In genomic region chr17:80940171-80941123, GRCh38 we compare ENCODE assay signal across 19 cellular contexts. TPM values are rescaled to one million over a fixed set of nuclear protein-coding genes. Genes with fewer than 3 reads are reported as not detected.
DNase-seq lines count a peak whose midpoint lies in the region; ATAC-seq, FAIRE-seq and TF ChIP-seq lines count a peak whose summit lies in the region.
"Had no signal": no experiment of that assay in that cellular context is flagged by ENCODE, and none has a peak within 500 bp of the region (broad histone marks: within the 10 kb centered on the region; RNA-seq: fewer than 3 reads in every experiment).

No MANE protein-coding gene starts in this region.

- H3K4me1 Mint-ChIP-seq in WTC11 = no peaks in the 10 kb centered on the region

- H3K4me2 ChIP-seq in osteoblast (ENCODE audit: insufficient read depth, low read length) = no peak overlapping the region
- H3K4me2 ChIP-seq: PC-9 had no signal

- ATAC-seq in WTC11 = no peak
- no peak for ATAC-seq in HG02884 (IDR thresholded peaks at IDR 0.05; ENCODE audit: unreplicated experiment)

- no peak overlapping the region for H3K27ac ChIP-seq in osteoblast (ENCODE audit: low read depth, low read length)
- H3K27ac ChIP-seq: PC-9, thyroid gland had no signal

- POLR2A ChIA-PET in WTC11 (lab: Charles Lee) = no interaction called here

- peaks cover 7% of the 10 kb centered on the region for H3K4me1 ChIP-seq in osteoblast (ENCODE audit: insufficient read depth, low read length)

- H3K36me3 Mint-ChIP-seq in WTC11 = no peaks in the 10 kb centered on the region

- CTCF ChIA-PET in WTC11 (lab: Charles Lee) = interaction anchor here (4.2 kb wide), 1 partner anchor 41 kb away, joined by 15 read pairs; no protein-coding TSS in a partner anchor

- H3K79me2 ChIP-seq in osteoblast (ENCODE audit: insufficient read depth, low read length) = no peaks in the 10 kb centered on the region

- FAIRE-seq in RCC 7860 (lab: Jason Lieb, UNC) = no peak

- DNase-seq in CD1c-positive myeloid dendritic cell (ENCODE audit: extremely low spot score) (peak; percentile 40), MV-4-11 (lab: John Stamatoyannopoulos, UW) (peak; percentile 52), WTC11 (ENCODE audit: low spot score) (peak; percentile 9), osteoblast (ENCODE audit: insufficient read length, low spot score, missing footprints) (peak; percentile 58), kidney glomerular epithelial cell (lab: John Stamatoyannopoulos, UW) (no peak), RCC 7860 (ENCODE audit: low spot score) (no peak)
- DNase-seq in activated CD4-positive, alpha-beta T cell treated with anti-CD3 and anti-CD28 coated beads, Interleukin-2, amount 50 U/mL, for 48 hours = no peak
- DNase-seq: AML-193; DMS 273 treated with DMSO at 0.1 percent for 48 hours; hypothalamus; NCI-H1048; NCI-H226; PC-9; stimulated activated CD4-positive, alpha-beta T cell treated with anti-CD3 and anti-CD28 coated beads, Interleukin-4, amount 100 ng/mL, for 24 hours; stimulated activated CD8-positive, alpha-beta memory T cell treated with anti-CD3 and anti-CD28 coated beads, Interleukin-4, amount 100 ng/mL, for 48 hours; SW 1271; thyroid gland had no signal

- no peak overlapping the region for H3K4me3 ChIP-seq in osteoblast (ENCODE audit: insufficient read depth, low read length)
- H3K4me3 ChIP-seq: PC-9, thyroid gland had no signal

- no peak overlapping the region for H2AFZ ChIP-seq in osteoblast (ENCODE audit: low read length)
- H2AFZ ChIP-seq: PC-9 had no signal

- no peaks in the 10 kb centered on the region for H3K9me3 Mint-ChIP-seq in WTC11
- H3K9me3 Mint-ChIP-seq: activated T-helper 2 cell treated with anti-CD3 and anti-CD28 coated beads, Interferon-gamma antibody, Interleukin-2, Interleukin-4, amounts not matched to agents 10 μg/mL and 5 μg/mL and 100 μg/mL, durations not matched to agents 14 hours and 24 hours and 36 hours had no signal

- no peaks in the 10 kb centered on the region for H4K20me1 ChIP-seq in osteoblast (ENCODE audit: insufficient read depth, low read length)

- no peak overlapping the region for H3K4me3 Mint-ChIP-seq in WTC11

- H3K27ac Mint-ChIP-seq in WTC11 = no peak overlapping the region

- no peaks in the 10 kb centered on the region for H3K27me3 Mint-ChIP-seq in WTC11 (ENCODE audit: low read depth)

- H3K9me3 ChIP-seq in osteoblast (ENCODE audit: low read depth, low read length) = no peaks in the 10 kb centered on the region
- H3K9me3 ChIP-seq: thyroid gland had no signal

- H3K27me3 ChIP-seq in osteoblast (ENCODE audit: insufficient read depth, low read length) = no peaks in the 10 kb centered on the region
- H3K27me3 ChIP-seq: thyroid gland had no signal

- no peak for TF ChIP-seq CTCF in WTC11 (IDR thresholded peaks at IDR 0.05)
- no peak for TF ChIP-seq CTCF in osteoblast (IDR thresholded peaks at IDR 0.05; ENCODE audit: extremely low read depth, low read depth, low read length)

- no peaks in the 10 kb centered on the region for H3K36me3 ChIP-seq in osteoblast (ENCODE audit: insufficient read depth, low read length)
- H3K36me3 ChIP-seq: thyroid gland had no signal

TF ChIP-seq in WTC11, 78 proteins besides CTCF, POLR2A, EP300 and RAD21:
- TF ChIP-seq CBFB (CRISPR knock-in tag; IDR thresholded peaks at IDR 0.05; ENCODE audit: low read depth) = no peak

RNA-seq across cellular contexts. Expression of gene CHMP6, which starts 51.2 kb away (rescaled TPM):
- 15.0 to 23.1 TPM (median 19.6 TPM) in 3 replicates for total RNA-seq in WTC11 (2021)
- total RNA-seq in osteoblast = 21.4 and 21.8 TPM in 2 replicates

Comparison
In these comparisons a context has a peak if more than half of its experiments do, and no peak if none do; other contexts are left out.
1. DNase-seq: peak in CD1c-positive myeloid dendritic cell (single experiment), MV-4-11 (single experiment), WTC11 (single experiment) and osteoblast (single experiment); none in kidney glomerular epithelial cell (single experiment), activated CD4-positive, alpha-beta T cell treated with anti-CD3 and anti-CD28 coated beads, Interleukin-2, amount 50 U/mL, for 48 hours (0 of 2) and RCC 7860 (single experiment).